ENCODE assay signal across 9 cellular contexts in genomic region chr6:40912158-40912946, GRCh38.
DNase-seq lines count a peak whose midpoint lies in the region; ATAC-seq and TF ChIP-seq lines count a peak whose summit lies in the region.
"Had no signal": no experiment of that assay in that cellular context is flagged by ENCODE, and none has a peak within 500 bp of the region (broad histone marks: within the 10 kb centered on the region; RNA-seq: fewer than 3 reads in every experiment).

No MANE protein-coding gene starts in this region.

- CTCF ChIA-PET in activated CD4-positive, alpha-beta T cell treated with anti-CD3 and anti-CD28 coated beads for 36 hours (lab: Charles Lee): interaction anchor here (0.6 to 1.2 kb wide), 8 partner anchors 10 to 689 kb away, joined by 3 to 7 read pairs (median 4); partner anchors contain the start of gene LRFN2
- CTCF ChIA-PET in PC-3 (lab: Charles Lee): interaction anchor here (1.2 to 1.5 kb wide), 3 partner anchors 18 to 67 kb away, joined by 4 to 7 read pairs (median 5); no protein-coding TSS in a partner anchor

- intact Hi-C loops in activated CD4-positive, alpha-beta T cell treated with anti-CD3 and anti-CD28 coated beads for 36 hours (cut with DNase I, micrococcal nuclease): loop anchor here in 1 of 2 experiments (2.0 to 5.0 kb wide), 2 partner anchors 115 to 584 kb away; no protein-coding TSS in a partner anchor
- intact Hi-C loops in PC-3 (cut with micrococcal nuclease) (loop anchor here (1.0 kb wide), 1 partner anchor 17 kb away; no protein-coding TSS in a partner anchor), mucosa of descending colon (cut with DNase I, micrococcal nuclease) (no loop called here)

- no peak overlapping the region for H3K4me2 ChIP-seq in Karpas-422 (ENCODE audit: low read depth, low read length, poor library complexity, severe bottlenecking)
- H3K4me2 ChIP-seq in PC-3 (ENCODE audit: low read length): no peak overlapping the region

- H3K9ac ChIP-seq in Karpas-422 (ENCODE audit: low read length) (no peak overlapping the region), PC-3 (ENCODE audit: low read length) (no peak overlapping the region)

- no peak overlapping the region for H3K27ac Mint-ChIP-seq in activated CD4-positive, alpha-beta T cell treated with anti-CD3 and anti-CD28 coated beads for 36 hours
- H3K27ac Mint-ChIP-seq: B cell had no signal

- peaks cover 11% of the 10 kb centered on the region for H3K27me3 Mint-ChIP-seq in activated CD4-positive, alpha-beta T cell treated with anti-CD3 and anti-CD28 coated beads for 36 hours

- H3K4me3 ChIP-seq in Karpas-422 (ENCODE audit: low read length) (no peak overlapping the region), PC-3 (ENCODE audit: low read length) (no peak overlapping the region), mucosa of descending colon (no peak overlapping the region)

- H3K36me3 ChIP-seq in Karpas-422 (ENCODE audit: insufficient read depth, low read length) (no peaks in the 10 kb centered on the region), PC-3 (ENCODE audit: low read depth, low read length) (no peaks in the 10 kb centered on the region), mucosa of descending colon (ENCODE audit: low read depth) (no peaks in the 10 kb centered on the region)

- H3K9me2 ChIP-seq in Karpas-422 (replicated peaks; ENCODE audit: insufficient read depth, low read length): no peaks in the 10 kb centered on the region
- H3K9me2 ChIP-seq in PC-3 (replicated peaks; ENCODE audit: low read length): no peaks in the 10 kb centered on the region

- H4K20me1 ChIP-seq in Karpas-422 (ENCODE audit: insufficient read depth, low read depth, low read length) (no peaks in the 10 kb centered on the region), PC-3 (ENCODE audit: low read length) (no peaks in the 10 kb centered on the region)

- no peaks in the 10 kb centered on the region for H3K4me1 ChIP-seq in Karpas-422 (ENCODE audit: low read length)
- peaks cover 12% of the 10 kb centered on the region for H3K4me1 ChIP-seq in PC-3 (ENCODE audit: insufficient read depth, low read length)
- no peaks in the 10 kb centered on the region for H3K4me1 ChIP-seq in mucosa of descending colon (ENCODE audit: low read depth)

- no peaks in the 10 kb centered on the region for H3K27me3 ChIP-seq in Karpas-422 (ENCODE audit: low read length)
- H3K27me3 ChIP-seq in PC-3 (ENCODE audit: low read length): no peaks in the 10 kb centered on the region

- POLR2A ChIA-PET in activated CD4-positive, alpha-beta T cell treated with anti-CD3 and anti-CD28 coated beads for 36 hours (lab: Charles Lee): no interaction called here
- POLR2A ChIA-PET in PC-3 (lab: Charles Lee; ENCODE audit: unreplicated experiment): interaction anchor here (0.6 kb wide), 2 partner anchors 143 to 981 kb away, joined by 3 read pairs; no protein-coding TSS in a partner anchor

- H3K36me3 Mint-ChIP-seq in activated CD4-positive, alpha-beta T cell treated with anti-CD3 and anti-CD28 coated beads for 36 hours (ENCODE audit: low read depth): no peaks in the 10 kb centered on the region

- DNase-seq in activated CD4-positive, alpha-beta T cell treated with anti-CD3 and anti-CD28 coated beads for 36 hours: peak; percentile 64
- no peak for DNase-seq in activated CD4-positive, alpha-beta T cell treated with anti-CD3 and anti-CD28 coated beads, Interleukin-2, amount 50 U/mL, for 4 hours
- DNase-seq in Karpas-422: peak; percentile 76
- peak; percentile 63 for DNase-seq in PC-3
- DNase-seq in ecto neural progenitor cell (ENCODE audit: low spot score): peak; percentile 55
- DNase-seq in mucosa of descending colon: peak in 2 of 3 donors; percentile 59 to 78

- peak; percentile 82 for ATAC-seq in activated CD4-positive, alpha-beta T cell treated with anti-CD3 and anti-CD28 coated beads for 36 hours
- ATAC-seq in GM21786 (IDR thresholded peaks at IDR 0.05; ENCODE audit: unreplicated experiment) (peak; percentile 91), PC-3 (peak; percentile 70), mucosa of descending colon (peak; percentile 95), HG02840 (IDR thresholded peaks at IDR 0.05; ENCODE audit: low FRiP score, unreplicated experiment) (no peak)

- no peaks in the 10 kb centered on the region for H3F3A ChIP-seq in PC-3 (ENCODE audit: low read length, unreplicated experiment)

- H2AFZ ChIP-seq in Karpas-422 (ENCODE audit: low read length) (no peak overlapping the region), PC-3 (ENCODE audit: low read length) (no peak overlapping the region)

- no peaks in the 10 kb centered on the region for H3K79me2 ChIP-seq in Karpas-422 (ENCODE audit: low read length)
- H3K79me2 ChIP-seq in PC-3 (ENCODE audit: low read length): no peaks in the 10 kb centered on the region

- H3K4me1 Mint-ChIP-seq in activated CD4-positive, alpha-beta T cell treated with anti-CD3 and anti-CD28 coated beads for 36 hours: peaks cover 7% of the 10 kb centered on the region

- H3K9me3 ChIP-seq in Karpas-422 (ENCODE audit: low read length) (no peaks in the 10 kb centered on the region), PC-3 (ENCODE audit: low read length) (no peaks in the 10 kb centered on the region), mucosa of descending colon (no peaks in the 10 kb centered on the region)

- H3K27ac ChIP-seq in Karpas-422 (ENCODE audit: low read length): no peak overlapping the region
- no peak overlapping the region for H3K27ac ChIP-seq in PC-3 (ENCODE audit: low read length)

- TF ChIP-seq CTCF in PC-3 (conservative IDR thresholded peaks at IDR 0.05; ENCODE audit: low read depth, low read length) (peak; percentile 74), mucosa of descending colon (IDR thresholded peaks at IDR 0.05) (peak; percentile 29)

- H3K9me3 Mint-ChIP-seq in activated CD4-positive, alpha-beta T cell treated with anti-CD3 and anti-CD28 coated beads for 36 hours (ENCODE audit: low read depth): no peaks in the 10 kb centered on the region

- BruUV-seq in PC-3 (replicated peaks; lab: Mats Ljungman, UMichigan): no TSS peak

- H3K4me3 Mint-ChIP-seq in activated CD4-positive, alpha-beta T cell treated with anti-CD3 and anti-CD28 coated beads for 36 hours: no peak overlapping the region
- H3K4me3 Mint-ChIP-seq: B cell had no signal

Comparison
In these comparisons a context has a peak if more than half of its experiments do, and no peak if none do; other contexts are left out.
1. DNase-seq: peak in activated CD4-positive, alpha-beta T cell treated with anti-CD3 and anti-CD28 coated beads for 36 hours (single experiment), Karpas-422 (single experiment), PC-3 (single experiment), ecto neural progenitor cell (single experiment) and mucosa of descending colon (2 of 3); none in activated CD4-positive, alpha-beta T cell treated with anti-CD3 and anti-CD28 coated beads, Interleukin-2, amount 50 U/mL, for 4 hours (0 of 2).